Comparison of ENCODE assay signal across 1 cellular context in the genomic region with DNA sequence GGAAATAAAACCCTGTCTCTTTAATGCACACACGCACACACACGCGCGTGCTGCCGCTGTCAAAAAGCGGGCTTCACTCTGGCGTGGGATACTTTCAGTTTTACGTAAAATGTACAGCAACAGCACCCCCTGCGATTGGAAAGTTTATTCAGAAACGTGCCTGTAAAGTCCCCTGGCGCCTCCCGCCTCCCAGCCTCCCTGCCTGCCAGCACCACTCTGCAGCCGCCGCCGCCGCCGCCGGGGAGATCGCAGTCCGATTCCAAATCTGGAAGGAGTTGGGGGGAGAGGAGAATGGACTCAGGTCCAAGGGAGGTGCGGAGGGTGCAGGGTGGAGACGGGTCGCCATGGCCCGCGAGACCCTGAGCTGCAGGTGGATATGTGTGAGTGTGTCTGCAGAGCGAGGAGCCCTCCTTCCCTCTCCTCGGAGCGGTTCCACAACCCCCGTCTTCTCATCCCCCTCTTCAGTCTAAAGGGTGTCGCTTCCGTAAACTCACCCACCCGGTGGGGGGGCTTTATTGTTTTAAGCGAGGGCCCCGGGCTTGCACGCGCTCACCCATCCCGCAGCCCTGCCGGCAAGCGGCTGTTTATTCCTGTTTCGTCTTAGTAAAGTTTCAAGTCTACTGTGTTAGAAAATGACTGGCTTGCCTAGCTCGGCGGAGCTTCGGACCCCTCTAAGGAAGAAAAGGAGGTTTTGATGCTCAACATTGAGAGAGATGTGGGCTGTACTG.
TF ChIP-seq lines count a peak whose summit lies in the region.

No MANE protein-coding gene starts in this region.

TF ChIP-seq in K562, 482 proteins besides CTCF, POLR2A, EP300 and RAD21 (continued from another document and continues in another):
- TF ChIP-seq, protein P1, sequence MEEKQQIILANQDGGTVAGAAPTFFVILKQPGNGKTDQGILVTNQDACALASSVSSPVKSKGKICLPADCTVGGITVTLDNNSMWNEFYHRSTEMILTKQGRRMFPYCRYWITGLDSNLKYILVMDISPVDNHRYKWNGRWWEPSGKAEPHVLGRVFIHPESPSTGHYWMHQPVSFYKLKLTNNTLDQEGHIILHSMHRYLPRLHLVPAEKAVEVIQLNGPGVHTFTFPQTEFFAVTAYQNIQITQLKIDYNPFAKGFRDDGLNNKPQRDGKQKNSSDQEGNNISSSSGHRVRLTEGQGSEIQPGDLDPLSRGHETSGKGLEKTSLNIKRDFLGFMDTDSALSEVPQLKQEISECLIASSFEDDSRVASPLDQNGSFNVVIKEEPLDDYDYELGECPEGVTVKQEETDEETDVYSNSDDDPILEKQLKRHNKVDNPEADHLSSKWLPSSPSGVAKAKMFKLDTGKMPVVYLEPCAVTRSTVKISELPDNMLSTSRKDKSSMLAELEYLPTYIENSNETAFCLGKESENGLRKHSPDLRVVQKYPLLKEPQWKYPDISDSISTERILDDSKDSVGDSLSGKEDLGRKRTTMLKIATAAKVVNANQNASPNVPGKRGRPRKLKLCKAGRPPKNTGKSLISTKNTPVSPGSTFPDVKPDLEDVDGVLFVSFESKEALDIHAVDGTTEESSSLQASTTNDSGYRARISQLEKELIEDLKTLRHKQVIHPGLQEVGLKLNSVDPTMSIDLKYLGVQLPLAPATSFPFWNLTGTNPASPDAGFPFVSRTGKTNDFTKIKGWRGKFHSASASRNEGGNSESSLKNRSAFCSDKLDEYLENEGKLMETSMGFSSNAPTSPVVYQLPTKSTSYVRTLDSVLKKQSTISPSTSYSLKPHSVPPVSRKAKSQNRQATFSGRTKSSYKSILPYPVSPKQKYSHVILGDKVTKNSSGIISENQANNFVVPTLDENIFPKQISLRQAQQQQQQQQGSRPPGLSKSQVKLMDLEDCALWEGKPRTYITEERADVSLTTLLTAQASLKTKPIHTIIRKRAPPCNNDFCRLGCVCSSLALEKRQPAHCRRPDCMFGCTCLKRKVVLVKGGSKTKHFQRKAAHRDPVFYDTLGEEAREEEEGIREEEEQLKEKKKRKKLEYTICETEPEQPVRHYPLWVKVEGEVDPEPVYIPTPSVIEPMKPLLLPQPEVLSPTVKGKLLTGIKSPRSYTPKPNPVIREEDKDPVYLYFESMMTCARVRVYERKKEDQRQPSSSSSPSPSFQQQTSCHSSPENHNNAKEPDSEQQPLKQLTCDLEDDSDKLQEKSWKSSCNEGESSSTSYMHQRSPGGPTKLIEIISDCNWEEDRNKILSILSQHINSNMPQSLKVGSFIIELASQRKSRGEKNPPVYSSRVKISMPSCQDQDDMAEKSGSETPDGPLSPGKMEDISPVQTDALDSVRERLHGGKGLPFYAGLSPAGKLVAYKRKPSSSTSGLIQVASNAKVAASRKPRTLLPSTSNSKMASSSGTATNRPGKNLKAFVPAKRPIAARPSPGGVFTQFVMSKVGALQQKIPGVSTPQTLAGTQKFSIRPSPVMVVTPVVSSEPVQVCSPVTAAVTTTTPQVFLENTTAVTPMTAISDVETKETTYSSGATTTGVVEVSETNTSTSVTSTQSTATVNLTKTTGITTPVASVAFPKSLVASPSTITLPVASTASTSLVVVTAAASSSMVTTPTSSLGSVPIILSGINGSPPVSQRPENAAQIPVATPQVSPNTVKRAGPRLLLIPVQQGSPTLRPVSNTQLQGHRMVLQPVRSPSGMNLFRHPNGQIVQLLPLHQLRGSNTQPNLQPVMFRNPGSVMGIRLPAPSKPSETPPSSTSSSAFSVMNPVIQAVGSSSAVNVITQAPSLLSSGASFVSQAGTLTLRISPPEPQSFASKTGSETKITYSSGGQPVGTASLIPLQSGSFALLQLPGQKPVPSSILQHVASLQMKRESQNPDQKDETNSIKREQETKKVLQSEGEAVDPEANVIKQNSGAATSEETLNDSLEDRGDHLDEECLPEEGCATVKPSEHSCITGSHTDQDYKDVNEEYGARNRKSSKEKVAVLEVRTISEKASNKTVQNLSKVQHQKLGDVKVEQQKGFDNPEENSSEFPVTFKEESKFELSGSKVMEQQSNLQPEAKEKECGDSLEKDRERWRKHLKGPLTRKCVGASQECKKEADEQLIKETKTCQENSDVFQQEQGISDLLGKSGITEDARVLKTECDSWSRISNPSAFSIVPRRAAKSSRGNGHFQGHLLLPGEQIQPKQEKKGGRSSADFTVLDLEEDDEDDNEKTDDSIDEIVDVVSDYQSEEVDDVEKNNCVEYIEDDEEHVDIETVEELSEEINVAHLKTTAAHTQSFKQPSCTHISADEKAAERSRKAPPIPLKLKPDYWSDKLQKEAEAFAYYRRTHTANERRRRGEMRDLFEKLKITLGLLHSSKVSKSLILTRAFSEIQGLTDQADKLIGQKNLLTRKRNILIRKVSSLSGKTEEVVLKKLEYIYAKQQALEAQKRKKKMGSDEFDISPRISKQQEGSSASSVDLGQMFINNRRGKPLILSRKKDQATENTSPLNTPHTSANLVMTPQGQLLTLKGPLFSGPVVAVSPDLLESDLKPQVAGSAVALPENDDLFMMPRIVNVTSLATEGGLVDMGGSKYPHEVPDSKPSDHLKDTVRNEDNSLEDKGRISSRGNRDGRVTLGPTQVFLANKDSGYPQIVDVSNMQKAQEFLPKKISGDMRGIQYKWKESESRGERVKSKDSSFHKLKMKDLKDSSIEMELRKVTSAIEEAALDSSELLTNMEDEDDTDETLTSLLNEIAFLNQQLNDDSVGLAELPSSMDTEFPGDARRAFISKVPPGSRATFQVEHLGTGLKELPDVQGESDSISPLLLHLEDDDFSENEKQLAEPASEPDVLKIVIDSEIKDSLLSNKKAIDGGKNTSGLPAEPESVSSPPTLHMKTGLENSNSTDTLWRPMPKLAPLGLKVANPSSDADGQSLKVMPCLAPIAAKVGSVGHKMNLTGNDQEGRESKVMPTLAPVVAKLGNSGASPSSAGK (IDR thresholded peaks at IDR 0.05), result no peak
- TF ChIP-seq KDM1A (IDR thresholded peaks at IDR 0.05) (no peak), BRF1 (IDR thresholded peaks at IDR 0.05; ENCODE audit: borderline replicate concordance, extremely low read depth, insufficient read length) (no peak), CREB1 (IDR thresholded peaks at IDR 0.05) (0 out of 2 replicates have a peak, but pooled peaks have one; percentile 12), CREB1 (CRISPR knock-in tag; IDR thresholded peaks at IDR 0.05) (no peak), ATF1 (CRISPR knock-in tag; IDR thresholded peaks at IDR 0.05) (no peak), ATF1 (tag; IDR thresholded peaks at IDR 0.05) (0 out of 2 replicates have a peak, but pooled peaks have one; percentile 8), NELFE (IDR thresholded peaks at IDR 0.05; ENCODE audit: insufficient read depth, insufficient read length) (no peak), CREM (IDR thresholded peaks at IDR 0.05; ENCODE audit: low read depth) (peak; percentile 32; the same call in 1 of the 2 replicates), L3MBTL2 (IDR thresholded peaks at IDR 0.05) (no peak; the same call in 1 of the 2 replicates), BHLHE40 (IDR thresholded peaks at IDR 0.05; ENCODE audit: low read length) (peak; percentile 63; the same call in 1 of the 2 replicates), EHMT2 (IDR thresholded peaks at IDR 0.05) (no peak), ZNF274 (IDR thresholded peaks at IDR 0.05; ENCODE audit: borderline replicate concordance, low read depth, low read length) (no peak), SMARCA5 (IDR thresholded peaks at IDR 0.05) (no peak), ZNF668 (CRISPR knock-in tag; IDR thresholded peaks at IDR 0.05) (no peak), FUS (optimal IDR thresholded peaks at IDR 0.05; ENCODE audit: low read depth, low read length) (no peak), POLR2AphosphoS5 (IDR thresholded peaks at IDR 0.05; ENCODE audit: control insufficient read depth, insufficient read depth, low read depth, low read length) (no peak), MAZ (CRISPR knock-in tag; conservative IDR thresholded peaks at IDR 0.05 in 1 of 2, IDR thresholded peaks at IDR 0.05 in 1 of 2) (no peak), BRCA1 (IDR thresholded peaks at IDR 0.05) (no peak), BRCA1 (CRISPR knock-in tag; IDR thresholded peaks at IDR 0.05) (no peak), SUPT5H (IDR thresholded peaks at IDR 0.05) (no peak), PPARD (CRISPR knock-in tag; IDR thresholded peaks at IDR 0.05) (no peak), FOXA1 (IDR thresholded peaks at IDR 0.05; ENCODE audit: borderline replicate concordance) (no peak)
- TF ChIP-seq, protein P2, sequence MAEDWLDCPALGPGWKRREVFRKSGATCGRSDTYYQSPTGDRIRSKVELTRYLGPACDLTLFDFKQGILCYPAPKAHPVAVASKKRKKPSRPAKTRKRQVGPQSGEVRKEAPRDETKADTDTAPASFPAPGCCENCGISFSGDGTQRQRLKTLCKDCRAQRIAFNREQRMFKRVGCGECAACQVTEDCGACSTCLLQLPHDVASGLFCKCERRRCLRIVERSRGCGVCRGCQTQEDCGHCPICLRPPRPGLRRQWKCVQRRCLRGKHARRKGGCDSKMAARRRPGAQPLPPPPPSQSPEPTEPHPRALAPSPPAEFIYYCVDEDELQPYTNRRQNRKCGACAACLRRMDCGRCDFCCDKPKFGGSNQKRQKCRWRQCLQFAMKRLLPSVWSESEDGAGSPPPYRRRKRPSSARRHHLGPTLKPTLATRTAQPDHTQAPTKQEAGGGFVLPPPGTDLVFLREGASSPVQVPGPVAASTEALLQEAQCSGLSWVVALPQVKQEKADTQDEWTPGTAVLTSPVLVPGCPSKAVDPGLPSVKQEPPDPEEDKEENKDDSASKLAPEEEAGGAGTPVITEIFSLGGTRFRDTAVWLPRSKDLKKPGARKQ (CRISPR knock-in tag; IDR thresholded peaks at IDR 0.05), result no peak
- TF ChIP-seq, protein P3, sequence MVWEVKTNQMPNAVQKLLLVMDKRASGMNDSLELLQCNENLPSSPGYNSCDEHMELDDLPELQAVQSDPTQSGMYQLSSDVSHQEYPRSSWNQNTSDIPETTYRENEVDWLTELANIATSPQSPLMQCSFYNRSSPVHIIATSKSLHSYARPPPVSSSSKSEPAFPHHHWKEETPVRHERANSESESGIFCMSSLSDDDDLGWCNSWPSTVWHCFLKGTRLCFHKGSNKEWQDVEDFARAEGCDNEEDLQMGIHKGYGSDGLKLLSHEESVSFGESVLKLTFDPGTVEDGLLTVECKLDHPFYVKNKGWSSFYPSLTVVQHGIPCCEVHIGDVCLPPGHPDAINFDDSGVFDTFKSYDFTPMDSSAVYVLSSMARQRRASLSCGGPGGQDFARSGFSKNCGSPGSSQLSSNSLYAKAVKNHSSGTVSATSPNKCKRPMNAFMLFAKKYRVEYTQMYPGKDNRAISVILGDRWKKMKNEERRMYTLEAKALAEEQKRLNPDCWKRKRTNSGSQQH (CRISPR knock-in tag; IDR thresholded peaks at IDR 0.05), result no peak
- TF ChIP-seq, protein P4, sequence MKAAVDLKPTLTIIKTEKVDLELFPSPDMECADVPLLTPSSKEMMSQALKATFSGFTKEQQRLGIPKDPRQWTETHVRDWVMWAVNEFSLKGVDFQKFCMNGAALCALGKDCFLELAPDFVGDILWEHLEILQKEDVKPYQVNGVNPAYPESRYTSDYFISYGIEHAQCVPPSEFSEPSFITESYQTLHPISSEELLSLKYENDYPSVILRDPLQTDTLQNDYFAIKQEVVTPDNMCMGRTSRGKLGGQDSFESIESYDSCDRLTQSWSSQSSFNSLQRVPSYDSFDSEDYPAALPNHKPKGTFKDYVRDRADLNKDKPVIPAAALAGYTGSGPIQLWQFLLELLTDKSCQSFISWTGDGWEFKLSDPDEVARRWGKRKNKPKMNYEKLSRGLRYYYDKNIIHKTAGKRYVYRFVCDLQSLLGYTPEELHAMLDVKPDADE (conservative IDR thresholded peaks at IDR 0.05; ENCODE audit: control insufficient read depth, low read depth, low read length), result no peak
- TF ChIP-seq, protein P5, sequence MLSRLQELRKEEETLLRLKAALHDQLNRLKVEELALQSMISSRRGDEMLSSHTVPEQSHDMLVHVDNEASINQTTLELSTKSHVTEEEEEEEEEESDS (CRISPR knock-in tag; IDR thresholded peaks at IDR 0.05), result no peak
- TF ChIP-seq, protein P6, sequence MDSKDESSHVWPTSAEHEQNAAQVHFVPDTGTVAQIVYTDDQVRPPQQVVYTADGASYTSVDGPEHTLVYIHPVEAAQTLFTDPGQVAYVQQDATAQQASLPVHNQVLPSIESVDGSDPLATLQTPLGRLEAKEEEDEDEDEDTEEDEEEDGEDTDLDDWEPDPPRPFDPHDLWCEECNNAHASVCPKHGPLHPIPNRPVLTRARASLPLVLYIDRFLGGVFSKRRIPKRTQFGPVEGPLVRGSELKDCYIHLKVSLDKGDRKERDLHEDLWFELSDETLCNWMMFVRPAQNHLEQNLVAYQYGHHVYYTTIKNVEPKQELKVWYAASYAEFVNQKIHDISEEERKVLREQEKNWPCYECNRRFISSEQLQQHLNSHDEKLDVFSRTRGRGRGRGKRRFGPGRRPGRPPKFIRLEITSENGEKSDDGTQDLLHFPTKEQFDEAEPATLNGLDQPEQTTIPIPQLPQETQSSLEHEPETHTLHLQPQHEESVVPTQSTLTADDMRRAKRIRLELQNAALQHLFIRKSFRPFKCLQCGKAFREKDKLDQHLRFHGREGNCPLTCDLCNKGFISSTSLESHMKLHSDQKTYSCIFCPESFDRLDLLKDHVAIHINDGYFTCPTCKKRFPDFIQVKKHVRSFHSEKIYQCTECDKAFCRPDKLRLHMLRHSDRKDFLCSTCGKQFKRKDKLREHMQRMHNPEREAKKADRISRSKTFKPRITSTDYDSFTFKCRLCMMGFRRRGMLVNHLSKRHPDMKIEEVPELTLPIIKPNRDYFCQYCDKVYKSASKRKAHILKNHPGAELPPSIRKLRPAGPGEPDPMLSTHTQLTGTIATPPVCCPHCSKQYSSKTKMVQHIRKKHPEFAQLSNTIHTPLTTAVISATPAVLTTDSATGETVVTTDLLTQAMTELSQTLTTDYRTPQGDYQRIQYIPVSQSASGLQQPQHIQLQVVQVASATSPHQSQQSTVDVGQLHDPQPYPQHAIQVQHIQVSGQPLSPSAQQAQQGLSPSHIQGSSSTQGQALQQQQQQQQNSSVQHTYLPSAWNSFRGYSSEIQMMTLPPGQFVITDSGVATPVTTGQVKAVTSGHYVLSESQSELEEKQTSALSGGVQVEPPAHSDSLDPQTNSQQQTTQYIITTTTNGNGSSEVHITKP (IDR thresholded peaks at IDR 0.05; ENCODE audit: partially characterized antibody), result peak; percentile 30
- TF ChIP-seq, protein P7, sequence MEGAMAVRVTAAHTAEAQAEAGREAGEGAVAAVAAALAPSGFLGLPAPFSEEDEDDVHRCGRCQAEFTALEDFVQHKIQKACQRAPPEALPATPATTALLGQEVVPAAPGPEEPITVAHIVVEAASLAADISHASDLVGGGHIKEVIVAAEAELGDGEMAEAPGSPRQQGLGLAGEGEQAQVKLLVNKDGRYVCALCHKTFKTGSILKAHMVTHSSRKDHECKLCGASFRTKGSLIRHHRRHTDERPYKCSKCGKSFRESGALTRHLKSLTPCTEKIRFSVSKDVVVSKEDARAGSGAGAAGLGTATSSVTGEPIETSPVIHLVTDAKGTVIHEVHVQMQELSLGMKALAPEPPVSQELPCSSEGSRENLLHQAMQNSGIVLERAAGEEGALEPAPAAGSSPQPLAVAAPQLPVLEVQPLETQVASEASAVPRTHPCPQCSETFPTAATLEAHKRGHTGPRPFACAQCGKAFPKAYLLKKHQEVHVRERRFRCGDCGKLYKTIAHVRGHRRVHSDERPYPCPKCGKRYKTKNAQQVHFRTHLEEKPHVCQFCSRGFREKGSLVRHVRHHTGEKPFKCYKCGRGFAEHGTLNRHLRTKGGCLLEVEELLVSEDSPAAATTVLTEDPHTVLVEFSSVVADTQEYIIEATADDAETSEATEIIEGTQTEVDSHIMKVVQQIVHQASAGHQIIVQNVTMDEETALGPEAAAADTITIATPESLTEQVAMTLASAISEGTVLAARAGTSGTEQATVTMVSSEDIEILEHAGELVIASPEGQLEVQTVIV (CRISPR knock-in tag; IDR thresholded peaks at IDR 0.05; ENCODE audit: borderline replicate concordance), result no peak
